ENCODE assay signal across 23 cellular contexts in genomic region chr2:85330839-85331636, GRCh38. TPM values are rescaled to one million over a fixed set of nuclear protein-coding genes. Genes with fewer than 3 reads are reported as not detected.
A peak's percentile ranks its signal among the peaks of the same experiment; 100 is the strongest.
DNase-seq lines count a peak whose midpoint lies in the region; ATAC-seq, FAIRE-seq and TF ChIP-seq lines count a peak whose summit lies in the region.
"Had no signal": no experiment of that assay in that cellular context is flagged by ENCODE, and none has a peak within 500 bp of the region (broad histone marks: within the 10 kb centered on the region; RNA-seq: fewer than 3 reads in every experiment).

No MANE protein-coding gene starts in this region.

- intact Hi-C loops in activated CD8-positive, alpha-beta T cell treated with anti-CD3 and anti-CD28 coated beads for 36 hours (cut with micrococcal nuclease): no loop called here

- peak; percentile 38 for FAIRE-seq in GM12892 (lab: Jason Lieb, UNC)
- FAIRE-seq: A549, endothelial cell of umbilical vein, HTR-8/SVneo, TTC549 had no signal

- CTCF ChIA-PET in activated CD8-positive, alpha-beta T cell treated with anti-CD3 and anti-CD28 coated beads for 36 hours (lab: Charles Lee): interaction anchor here (1.2 kb wide), 1 partner anchor 24 kb away, joined by 3 read pairs; the partner anchor contains the start of gene ELMOD3
- CTCF ChIA-PET in activated CD8-positive, alpha-beta T cell treated with anti-CD3 and anti-CD28 coated beads, Interleukin-2, amount 10 ng/mL, durations not matched to agents 7 days and 5 days (lab: Charles Lee): interaction anchor here (1.0 to 1.7 kb wide), 2 partner anchors 24 to 28 kb away, joined by 3 to 4 read pairs; partner anchors contain the start of genes ELMOD3 and RETSAT

- no peak for ATAC-seq in activated CD8-positive, alpha-beta T cell treated with anti-CD3 and anti-CD28 coated beads for 36 hours
- no peak for ATAC-seq in activated CD8-positive, alpha-beta T cell treated with anti-CD3 and anti-CD28 coated beads, Interleukin-2, amount 10 ng/mL, durations not matched to agents 7 days and 5 days
- peak; percentile 32 for ATAC-seq in activated T-helper 17 cell treated with anti-CD3 and anti-CD28 coated beads, Interleukin-2, amount 50 U/mL, for 72 hours (replicated peaks)
- no peak for ATAC-seq in HG02763 (IDR thresholded peaks at IDR 0.05; ENCODE audit: unreplicated experiment)
- ATAC-seq: A549; CD8-positive, alpha-beta T cell; right cardiac atrium had no signal

- no peak for TF ChIP-seq POLR2A in GM12892 (IDR thresholded peaks at IDR 0.05; ENCODE audit: low read depth, low read length)

- no peak overlapping the region for H3K4me3 Mint-ChIP-seq in activated CD8-positive, alpha-beta T cell treated with anti-CD3 and anti-CD28 coated beads for 36 hours
- H3K4me3 Mint-ChIP-seq in activated CD8-positive, alpha-beta T cell treated with anti-CD3 and anti-CD28 coated beads, Interleukin-2, amount 10 ng/mL, durations not matched to agents 7 days and 5 days: no peak overlapping the region
- H3K4me3 Mint-ChIP-seq in activated T-helper 17 cell treated with anti-CD3 and anti-CD28 coated beads, Interleukin-2, amount 50 U/mL, for 72 hours: peak overlapping the region; percentile 38
- H3K4me3 Mint-ChIP-seq: brain; CD8-positive, alpha-beta T cell; H9 had no signal

- no peaks in the 10 kb centered on the region for H3K27me3 Mint-ChIP-seq in activated CD8-positive, alpha-beta T cell treated with anti-CD3 and anti-CD28 coated beads for 36 hours
- H3K27me3 Mint-ChIP-seq in activated CD8-positive, alpha-beta T cell treated with anti-CD3 and anti-CD28 coated beads, Interleukin-2, amount 10 ng/mL, durations not matched to agents 7 days and 5 days (ENCODE audit: low read depth): no peaks in the 10 kb centered on the region
- no peaks in the 10 kb centered on the region for H3K27me3 Mint-ChIP-seq in activated T-helper 17 cell treated with anti-CD3 and anti-CD28 coated beads, Interleukin-2, amount 50 U/mL, for 72 hours

- H3K4me1 Mint-ChIP-seq in activated CD8-positive, alpha-beta T cell treated with anti-CD3 and anti-CD28 coated beads for 36 hours (ENCODE audit: low read depth): peaks cover 13% of the 10 kb centered on the region
- peaks cover 15% of the 10 kb centered on the region for H3K4me1 Mint-ChIP-seq in activated CD8-positive, alpha-beta T cell treated with anti-CD3 and anti-CD28 coated beads, Interleukin-2, amount 10 ng/mL, durations not matched to agents 7 days and 5 days (ENCODE audit: low read depth)
- peaks cover 10% of the 10 kb centered on the region for H3K4me1 Mint-ChIP-seq in activated T-helper 17 cell treated with anti-CD3 and anti-CD28 coated beads, Interleukin-2, amount 50 U/mL, for 72 hours

- H3K9me3 Mint-ChIP-seq in activated CD8-positive, alpha-beta T cell treated with anti-CD3 and anti-CD28 coated beads for 36 hours: no peaks in the 10 kb centered on the region
- no peaks in the 10 kb centered on the region for H3K9me3 Mint-ChIP-seq in activated CD8-positive, alpha-beta T cell treated with anti-CD3 and anti-CD28 coated beads, Interleukin-2, amount 10 ng/mL, durations not matched to agents 7 days and 5 days (ENCODE audit: insufficient read depth)
- no peaks in the 10 kb centered on the region for H3K9me3 Mint-ChIP-seq in activated T-helper 17 cell treated with anti-CD3 and anti-CD28 coated beads, Interleukin-2, amount 50 U/mL, for 72 hours
- H3K9me3 Mint-ChIP-seq: brain; CD8-positive, alpha-beta T cell had no signal

- peaks cover 21% of the 10 kb centered on the region for H3K36me3 Mint-ChIP-seq in activated CD8-positive, alpha-beta T cell treated with anti-CD3 and anti-CD28 coated beads for 36 hours (ENCODE audit: low read depth)
- peaks cover 19% of the 10 kb centered on the region for H3K36me3 Mint-ChIP-seq in activated CD8-positive, alpha-beta T cell treated with anti-CD3 and anti-CD28 coated beads, Interleukin-2, amount 10 ng/mL, durations not matched to agents 7 days and 5 days (ENCODE audit: low read depth)
- H3K36me3 Mint-ChIP-seq in activated T-helper 17 cell treated with anti-CD3 and anti-CD28 coated beads, Interleukin-2, amount 50 U/mL, for 72 hours (ENCODE audit: low read depth): peaks cover 29% of the 10 kb centered on the region

- H3K27ac Mint-ChIP-seq in activated CD8-positive, alpha-beta T cell treated with anti-CD3 and anti-CD28 coated beads for 36 hours: no peak overlapping the region
- no peak overlapping the region for H3K27ac Mint-ChIP-seq in activated CD8-positive, alpha-beta T cell treated with anti-CD3 and anti-CD28 coated beads, Interleukin-2, amount 10 ng/mL, durations not matched to agents 7 days and 5 days
- H3K27ac Mint-ChIP-seq in activated T-helper 17 cell treated with anti-CD3 and anti-CD28 coated beads, Interleukin-2, amount 50 U/mL, for 72 hours: peak overlapping the region; percentile 32
- H3K27ac Mint-ChIP-seq: brain; CD8-positive, alpha-beta T cell had no signal

- peak; percentile 38 for DNase-seq in activated CD8-positive, alpha-beta T cell treated with anti-CD3 and anti-CD28 coated beads for 36 hours
- DNase-seq in activated CD8-positive, alpha-beta T cell treated with anti-CD3 and anti-CD28 coated beads, Interleukin-2, amount 10 ng/mL, durations not matched to agents 7 days and 5 days: no peak
- DNase-seq in GM12892 (ENCODE audit: insufficient read length): no peak
- DNase-seq in NCI-H2227 treated with DMSO at 0.1 percent for 48 hours (lab: John Stamatoyannopoulos, UW): peak; percentile 31
- no peak for DNase-seq in GF-D8 (lab: John Stamatoyannopoulos, UW)
- DNase-seq in NCI-H82 treated with DMSO at 0.1 percent for 48 hours (lab: John Stamatoyannopoulos, UW; ENCODE audit: unreplicated experiment): no peak
- DNase-seq: activated CD4-positive, CD25-positive, alpha-beta regulatory T cell treated with anti-CD3 and anti-CD28 coated beads, Interleukin-2, amount 50 U/mL, for 72 hours; adrenal gland; CD8-positive, alpha-beta T cell; H9; hypothalamus; NK-92 treated with Interleukin-12 subunit alpha and Interleukin-12 subunit beta, amount 100 ng/mL, for 24 hours; right cardiac atrium; SIG-M5; spleen; upper lobe of left lung had no signal

- no peak for TF ChIP-seq CTCF in activated CD8-positive, alpha-beta T cell treated with anti-CD3 and anti-CD28 coated beads for 36 hours (IDR thresholded peaks at IDR 0.05)

- POLR2A ChIA-PET in activated CD8-positive, alpha-beta T cell treated with anti-CD3 and anti-CD28 coated beads for 36 hours (lab: Charles Lee): interaction anchor here (1.0 kb wide), 1 partner anchor 206 kb away, joined by 5 read pairs; no protein-coding TSS in a partner anchor
- POLR2A ChIA-PET in activated CD8-positive, alpha-beta T cell treated with anti-CD3 and anti-CD28 coated beads, Interleukin-2, amount 10 ng/mL, durations not matched to agents 7 days and 5 days (lab: Charles Lee): interaction anchor here (0.5 to 2.0 kb wide), 5 partner anchors 10 to 208 kb away, joined by 3 to 5 read pairs (median 4); partner anchors contain the start of genes ELMOD3, MAT2A and RETSAT

RNA-seq across cellular contexts. Expression of gene TGOLN2, which starts 3.2 kb away (rescaled TPM):
- 10 to 100 TPM; 62.8 to 64.0 TPM for total RNA-seq in activated CD8-positive, alpha-beta T cell treated with anti-CD3 and anti-CD28 coated beads for 36 hours
- total RNA-seq in activated CD8-positive, alpha-beta T cell treated with anti-CD3 and anti-CD28 coated beads, Interleukin-2, amount 10 ng/mL, durations not matched to agents 7 days and 5 days: 100 to 1,000 TPM; 100 to 102 TPM
- 46.3 TPM for polyA plus RNA-seq in GM12892 (2012; ENCODE audit: missing spikeins)
- 100 to 1,000 TPM; 109 to 139 TPM for total RNA-seq in activated T-helper 17 cell treated with anti-CD3 and anti-CD28 coated beads, Interleukin-2, amount 50 U/mL, for 72 hours

RNA-seq across cellular contexts. Expression of gene RETSAT, which starts 23.3 kb away (rescaled TPM):
- 10 to 100 TPM; 21.3 to 22.9 TPM for total RNA-seq in activated CD8-positive, alpha-beta T cell treated with anti-CD3 and anti-CD28 coated beads for 36 hours
- total RNA-seq in activated CD8-positive, alpha-beta T cell treated with anti-CD3 and anti-CD28 coated beads, Interleukin-2, amount 10 ng/mL, durations not matched to agents 7 days and 5 days: 10 to 100 TPM; 27.8 to 28.4 TPM
- 21.8 TPM for polyA plus RNA-seq in GM12892 (2012; ENCODE audit: missing spikeins)
- 10 to 100 TPM; 28.4 to 34.5 TPM for total RNA-seq in activated T-helper 17 cell treated with anti-CD3 and anti-CD28 coated beads, Interleukin-2, amount 50 U/mL, for 72 hours

RNA-seq across cellular contexts. Expression of gene ELMOD3, which starts 23.5 kb away (rescaled TPM):
- 10 to 100 TPM; 11.8 to 13.0 TPM for total RNA-seq in activated CD8-positive, alpha-beta T cell treated with anti-CD3 and anti-CD28 coated beads for 36 hours
- total RNA-seq in activated CD8-positive, alpha-beta T cell treated with anti-CD3 and anti-CD28 coated beads, Interleukin-2, amount 10 ng/mL, durations not matched to agents 7 days and 5 days: 10 to 100 TPM; 14.4 to 19.9 TPM
- polyA plus RNA-seq in GM12892 (2012; ENCODE audit: missing spikeins): 11.5 TPM
- total RNA-seq in activated T-helper 17 cell treated with anti-CD3 and anti-CD28 coated beads, Interleukin-2, amount 50 U/mL, for 72 hours: 10 to 100 TPM; 13.4 to 17.5 TPM

Comparison
In these comparisons a context has a peak if more than half of its experiments do, and no peak if none do; other contexts are left out.
1. DNase-seq: peak in activated CD8-positive, alpha-beta T cell treated with anti-CD3 and anti-CD28 coated beads for 36 hours (single experiment) and NCI-H2227 treated with DMSO at 0.1 percent for 48 hours (single experiment); none in activated CD8-positive, alpha-beta T cell treated with anti-CD3 and anti-CD28 coated beads, Interleukin-2, amount 10 ng/mL, durations not matched to agents 7 days and 5 days (single experiment), GM12892 (single experiment), GF-D8 (single experiment) and NCI-H82 treated with DMSO at 0.1 percent for 48 hours (single experiment).